Comparison of ENCODE assay signal across 23 cellular contexts in the genomic region with DNA sequence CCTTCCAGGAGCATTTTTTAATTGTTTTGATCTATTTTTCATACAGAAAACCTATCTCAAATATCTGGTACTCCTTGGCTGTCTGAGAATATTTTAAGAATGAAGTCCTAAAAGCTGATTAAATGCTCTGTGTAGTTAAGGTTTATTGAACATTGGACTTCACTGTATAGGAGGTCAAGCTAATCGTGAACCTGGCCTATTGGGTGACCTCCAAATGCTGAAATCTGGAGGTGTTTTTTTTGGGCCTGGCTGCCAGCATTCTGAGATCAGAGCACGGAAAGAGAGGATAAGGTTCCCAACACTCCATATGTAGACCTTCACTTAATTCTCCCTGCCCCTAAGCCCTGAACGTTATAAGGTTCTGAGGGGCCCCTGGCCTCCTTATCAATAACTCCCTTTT. TPM values are rescaled to one million over a fixed set of nuclear protein-coding genes. Genes with fewer than 3 reads are reported as not detected.
DNase-seq lines count a peak whose midpoint lies in the region; ATAC-seq and TF ChIP-seq lines count a peak whose summit lies in the region.
"Had no signal": no experiment of that assay in that cellular context is flagged by ENCODE, and none has a peak within 500 bp of the region (broad histone marks: within the 10 kb centered on the region; RNA-seq: fewer than 3 reads in every experiment).

No MANE protein-coding gene starts in this region.

- H3K4me1 Mint-ChIP-seq in activated CD8-positive, alpha-beta memory T cell treated with anti-CD3 and anti-CD28 coated beads, Interleukin-2, amount 10 ng/mL, durations not matched to agents 7 days and 5 days = peaks cover 36% of the 10 kb centered on the region
- peaks cover 96% of the 10 kb centered on the region for H3K4me1 Mint-ChIP-seq in CD14-positive monocyte
- peaks cover 64% of the 10 kb centered on the region for H3K4me1 Mint-ChIP-seq in central memory CD8-positive, alpha-beta T cell
- peaks cover 39 to 95% (median 89%) of the 10 kb centered on the region in 4 donors for H3K4me1 Mint-ChIP-seq in naive thymus-derived CD8-positive, alpha-beta T cell

- no peak overlapping the region for H3K27ac Mint-ChIP-seq in activated CD8-positive, alpha-beta memory T cell treated with anti-CD3 and anti-CD28 coated beads, Interleukin-2, amount 10 ng/mL, durations not matched to agents 7 days and 5 days
- peak overlapping the region in 6 of 7 donors; percentile 58 to 84 (median 72) for H3K27ac Mint-ChIP-seq in CD14-positive monocyte
- H3K27ac Mint-ChIP-seq in central memory CD8-positive, alpha-beta T cell (ENCODE audit: low read depth) = peak overlapping the region; percentile 81
- peak overlapping the region in 9 of 10 donors; percentile 14 to 91 (median 70) for H3K27ac Mint-ChIP-seq in naive thymus-derived CD8-positive, alpha-beta T cell
- H3K27ac Mint-ChIP-seq: HFFc6 had no signal

- peaks cover 16% of the 10 kb centered on the region for H3K36me3 Mint-ChIP-seq in activated CD8-positive, alpha-beta memory T cell treated with anti-CD3 and anti-CD28 coated beads, Interleukin-2, amount 10 ng/mL, durations not matched to agents 7 days and 5 days
- H3K36me3 Mint-ChIP-seq in CD14-positive monocyte = peaks cover 42 to 80% of the 10 kb centered on the region in 2 donors
- H3K36me3 Mint-ChIP-seq in central memory CD8-positive, alpha-beta T cell (ENCODE audit: insufficient read depth) = peaks cover 7% of the 10 kb centered on the region
- peaks cover 0 to 29% (median 0%) of the 10 kb centered on the region in 3 donors for H3K36me3 Mint-ChIP-seq in naive thymus-derived CD8-positive, alpha-beta T cell

- no peak overlapping the region for H3K4me3 Mint-ChIP-seq in activated CD8-positive, alpha-beta memory T cell treated with anti-CD3 and anti-CD28 coated beads, Interleukin-2, amount 10 ng/mL, durations not matched to agents 7 days and 5 days
- H3K4me3 Mint-ChIP-seq in CD14-positive monocyte = peak overlapping the region in 1 of 2 donors; percentile 11
- H3K4me3 Mint-ChIP-seq in central memory CD8-positive, alpha-beta T cell = no peak overlapping the region
- H3K4me3 Mint-ChIP-seq in naive thymus-derived CD8-positive, alpha-beta T cell = peak overlapping the region in 8 of 10 donors; percentile 31 to 74 (median 64)
- H3K4me3 Mint-ChIP-seq: HFFc6 had no signal

- ATAC-seq in activated CD8-positive, alpha-beta memory T cell treated with anti-CD3 and anti-CD28 coated beads, Interleukin-2, amount 10 ng/mL, durations not matched to agents 7 days and 5 days = no peak
- no peak for ATAC-seq in central memory CD8-positive, alpha-beta T cell (replicated peaks; ENCODE audit: extremely low read depth, poor library complexity, severe bottlenecking)
- ATAC-seq in naive thymus-derived CD8-positive, alpha-beta T cell = no peak
- ATAC-seq in left colon = no peak
- ATAC-seq: Panc1 had no signal

- H3K27me3 Mint-ChIP-seq in activated CD8-positive, alpha-beta memory T cell treated with anti-CD3 and anti-CD28 coated beads, Interleukin-2, amount 10 ng/mL, durations not matched to agents 7 days and 5 days = peaks cover 2% of the 10 kb centered on the region
- H3K27me3 Mint-ChIP-seq in CD14-positive monocyte (ENCODE audit: low read depth in 3 of 3) = peaks cover 0 to 2% (median 0%) of the 10 kb centered on the region in 3 donors
- H3K27me3 Mint-ChIP-seq in central memory CD8-positive, alpha-beta T cell = no peaks in the 10 kb centered on the region
- no peaks in the 10 kb centered on the region for H3K27me3 Mint-ChIP-seq in naive thymus-derived CD8-positive, alpha-beta T cell
- H3K27me3 Mint-ChIP-seq: CD8-positive, alpha-beta memory T cell had no signal

- no peak for TF ChIP-seq CTCF in CD14-positive monocyte (IDR thresholded peaks at IDR 0.05)

- peak; percentile 23 for DNase-seq in activated CD8-positive, alpha-beta memory T cell treated with anti-CD3 and anti-CD28 coated beads, Interleukin-2, amount 50 U/mL, for 48 hours
- DNase-seq in activated CD8-positive, alpha-beta memory T cell treated with anti-CD3 and anti-CD28 coated beads, Interleukin-2, amount 10 ng/mL, durations not matched to agents 7 days and 5 days = no peak
- no peak for DNase-seq in CD14-positive monocyte (ENCODE audit: low spot score)
- no peak for DNase-seq in central memory CD8-positive, alpha-beta T cell (ENCODE audit: low spot score in 2 of 2)
- peak in 1 of 10 donors; percentile 8 for DNase-seq in naive thymus-derived CD8-positive, alpha-beta T cell
- DNase-seq in NCI-H446 (lab: John Stamatoyannopoulos, UW) = no peak
- no peak for DNase-seq in left colon
- no peak for DNase-seq in OCI-M2 (lab: John Stamatoyannopoulos, UW; ENCODE audit: unreplicated experiment)
- DNase-seq: 8988T; CD8-positive, alpha-beta memory T cell; DMS 273 treated with DMSO at 0.1 percent for 48 hours; DMS79 treated with DMSO at 0.1 percent for 48 hours; GF-D8; GOT3; HFFc6; IMR-90; KG1; MG63; NCI-H2029; NCI-H526 treated with DMSO at 0.1 percent for 48 hours; SHP77 had no signal

- intact Hi-C loops in CD14-positive monocyte (cut with micrococcal nuclease) (loop anchor here in 1 of 2 donors (2.0 kb wide), 1 partner anchor 24 kb away; no protein-coding TSS in a partner anchor), left colon (cut with DNase I, micrococcal nuclease) (loop anchor here in 1 of 2 donors (10.0 kb wide), 1 partner anchor 62 kb away; the partner anchor contains the start of gene HDHD5)

- H3K9me3 Mint-ChIP-seq in activated CD8-positive, alpha-beta memory T cell treated with anti-CD3 and anti-CD28 coated beads, Interleukin-2, amount 10 ng/mL, durations not matched to agents 7 days and 5 days (ENCODE audit: low read depth) = no peaks in the 10 kb centered on the region
- peaks cover 0 to 2% (median 0%) of the 10 kb centered on the region in 7 donors for H3K9me3 Mint-ChIP-seq in CD14-positive monocyte
- H3K9me3 Mint-ChIP-seq in central memory CD8-positive, alpha-beta T cell = no peaks in the 10 kb centered on the region
- no peaks in the 10 kb centered on the region for H3K9me3 Mint-ChIP-seq in naive thymus-derived CD8-positive, alpha-beta T cell
- H3K9me3 Mint-ChIP-seq: CD8-positive, alpha-beta memory T cell; HFFc6 had no signal

- POLR2A ChIA-PET in naive thymus-derived CD8-positive, alpha-beta T cell (lab: Charles Lee) = interaction anchor here (0.7 to 1.6 kb wide), 4 partner anchors 9 to 67 kb away, joined by 3 to 9 read pairs (median 4); no protein-coding TSS in a partner anchor

- CTCF ChIA-PET in activated CD8-positive, alpha-beta memory T cell treated with anti-CD3 and anti-CD28 coated beads, Interleukin-2, amount 10 ng/mL, durations not matched to agents 7 days and 5 days (lab: Charles Lee) = interaction anchor here (1.3 kb wide), 1 partner anchor 79 kb away, joined by 3 read pairs; no protein-coding TSS in a partner anchor

RNA-seq across cellular contexts. Expression of gene IL17RA, which starts 8.3 kb away (rescaled TPM):
- total RNA-seq in activated CD8-positive, alpha-beta memory T cell treated with anti-CD3 and anti-CD28 coated beads, Interleukin-2, amount 10 ng/mL, durations not matched to agents 7 days and 5 days = 10 to 100 TPM; 22.5 to 25.1 TPM
- polyA plus RNA-seq in CD14-positive monocyte = 100 to 1,000 TPM in 1 of 2 donors, 10 to 100 TPM in 1; 68.3 to 118 TPM
- 10 to 100 TPM; 69.9 to 78.6 TPM for total RNA-seq in naive thymus-derived CD8-positive, alpha-beta T cell
- polyA plus RNA-seq in naive thymus-derived CD8-positive, alpha-beta T cell = 10 to 100 TPM; 26.2 to 57.7 (median 48.8) TPM
- 10 to 100 TPM; 15.7 to 18.5 TPM for total RNA-seq in left colon

RNA-seq across cellular contexts. Expression of gene TMEM121B, which starts 28.1 kb away (rescaled TPM):
- not detected for total RNA-seq in activated CD8-positive, alpha-beta memory T cell treated with anti-CD3 and anti-CD28 coated beads, Interleukin-2, amount 10 ng/mL, durations not matched to agents 7 days and 5 days
- polyA plus RNA-seq in CD14-positive monocyte = 1 to 10 TPM; 1.4 to 1.9 TPM
- total RNA-seq in naive thymus-derived CD8-positive, alpha-beta T cell = under 1 TPM; 0.08 to 0.11 TPM
- not detected for polyA plus RNA-seq in naive thymus-derived CD8-positive, alpha-beta T cell
- under 1 TPM; 0.15 to 0.42 TPM for total RNA-seq in left colon
- total RNA-seq: NCI-H460 had no signal
- polyA plus RNA-seq: CD8-positive, alpha-beta memory T cell had no signal

Comparison
In these comparisons a context has a peak if more than half of its experiments do, and no peak if none do; other contexts are left out.
1. H3K4me3 Mint-ChIP-seq: peak in naive thymus-derived CD8-positive, alpha-beta T cell (8 of 10); none in activated CD8-positive, alpha-beta memory T cell treated with anti-CD3 and anti-CD28 coated beads, Interleukin-2, amount 10 ng/mL, durations not matched to agents 7 days and 5 days (single experiment) and central memory CD8-positive, alpha-beta T cell (single experiment).